ENCODE assay signal across 9 cellular contexts in genomic region chr19:35936738-35937268, GRCh38. TPM values are rescaled to one million over a fixed set of nuclear protein-coding genes. Genes with fewer than 3 reads are reported as not detected.
A peak's percentile ranks its signal among the peaks of the same experiment; 100 is the strongest.
DNase-seq lines count a peak whose midpoint lies in the region; ATAC-seq and TF ChIP-seq lines count a peak whose summit lies in the region.
"Had no signal": no experiment of that assay in that cellular context is flagged by ENCODE, and none has a peak within 500 bp of the region (broad histone marks: within the 10 kb centered on the region; RNA-seq: fewer than 3 reads in every experiment).

No MANE protein-coding gene starts in this region.

- H3K36me3 ChIP-seq in kidney epithelial cell (ENCODE audit: control insufficient read depth, insufficient read depth, low read length) (no peaks in the 10 kb centered on the region), suprapubic skin (peaks cover 20% of the 10 kb centered on the region)

- peaks cover 39% of the 10 kb centered on the region for H3K4me1 ChIP-seq in suprapubic skin

- no peaks in the 10 kb centered on the region for H3K9me3 ChIP-seq in suprapubic skin

- intact Hi-C loops in activated CD4-positive, alpha-beta T cell treated with anti-CD3 and anti-CD28 coated beads for 36 hours (cut with DNase I, micrococcal nuclease), result loop anchor here in 1 of 2 experiments (1.0 kb wide), 3 partner anchors 22 to 68 kb away; no protein-coding TSS in a partner anchor

- peak overlapping the region; percentile 53 for H3K4me3 ChIP-seq in kidney epithelial cell (ENCODE audit: low read depth, low read length)
- peak overlapping the region; percentile 73 for H3K4me3 ChIP-seq in suprapubic skin

- H3K27me3 Mint-ChIP-seq in activated CD4-positive, alpha-beta T cell treated with anti-CD3 and anti-CD28 coated beads for 36 hours, result no peaks in the 10 kb centered on the region
- no peaks in the 10 kb centered on the region for H3K27me3 Mint-ChIP-seq in activated naive CD8-positive, alpha-beta T cell treated with anti-CD3 and anti-CD28 coated beads, Interleukin-2, amount 10 ng/mL, durations not matched to agents 7 days and 5 days

- DNase-seq in activated CD4-positive, alpha-beta T cell treated with anti-CD3 and anti-CD28 coated beads for 36 hours, result no peak
- no peak for DNase-seq in activated CD4-positive, alpha-beta T cell treated with anti-CD3 and anti-CD28 coated beads for 4 hours
- DNase-seq in activated naive CD8-positive, alpha-beta T cell treated with anti-CD3 and anti-CD28 coated beads, Interleukin-2, amount 10 ng/mL, durations not matched to agents 7 days and 5 days, result no peak
- DNase-seq in kidney epithelial cell (ENCODE audit: low read depth) (no peak), suprapubic skin (ENCODE audit: low spot score in 2 of 2) (no peak), midbrain (lab: John Stamatoyannopoulos, UW) (no peak)

- CTCF ChIA-PET in activated CD4-positive, alpha-beta T cell treated with anti-CD3 and anti-CD28 coated beads for 36 hours (lab: Charles Lee), result interaction anchor here (0.6 to 1.1 kb wide), 3 partner anchors 22 to 98 kb away, joined by 3 to 4 read pairs (median 4); no protein-coding TSS in a partner anchor

- peak overlapping the region; percentile 39 for H3K27ac Mint-ChIP-seq in activated CD4-positive, alpha-beta T cell treated with anti-CD3 and anti-CD28 coated beads for 36 hours
- H3K27ac Mint-ChIP-seq in activated naive CD8-positive, alpha-beta T cell treated with anti-CD3 and anti-CD28 coated beads, Interleukin-2, amount 10 ng/mL, durations not matched to agents 7 days and 5 days, result peak overlapping the region; percentile 45

- H3K4me1 Mint-ChIP-seq in activated CD4-positive, alpha-beta T cell treated with anti-CD3 and anti-CD28 coated beads for 36 hours, result peaks cover 27% of the 10 kb centered on the region
- peaks cover 25% of the 10 kb centered on the region for H3K4me1 Mint-ChIP-seq in activated naive CD8-positive, alpha-beta T cell treated with anti-CD3 and anti-CD28 coated beads, Interleukin-2, amount 10 ng/mL, durations not matched to agents 7 days and 5 days

- POLR2A ChIA-PET in activated CD4-positive, alpha-beta T cell treated with anti-CD3 and anti-CD28 coated beads for 36 hours (lab: Charles Lee), result no interaction called here
- POLR2A ChIA-PET in activated naive CD8-positive, alpha-beta T cell treated with anti-CD3 and anti-CD28 coated beads, Interleukin-2, amount 10 ng/mL, durations not matched to agents 7 days and 5 days (lab: Charles Lee), result interaction anchor here (1.2 kb wide), 1 partner anchor 22 kb away, joined by 3 read pairs; no protein-coding TSS in a partner anchor

- H3K27me3 ChIP-seq in kidney epithelial cell (ENCODE audit: control insufficient read depth, insufficient read depth, low read length), result no peaks in the 10 kb centered on the region
- no peaks in the 10 kb centered on the region for H3K27me3 ChIP-seq in suprapubic skin

- H3K9me3 Mint-ChIP-seq in activated CD4-positive, alpha-beta T cell treated with anti-CD3 and anti-CD28 coated beads for 36 hours (ENCODE audit: low read depth), result no peaks in the 10 kb centered on the region
- no peaks in the 10 kb centered on the region for H3K9me3 Mint-ChIP-seq in activated naive CD8-positive, alpha-beta T cell treated with anti-CD3 and anti-CD28 coated beads, Interleukin-2, amount 10 ng/mL, durations not matched to agents 7 days and 5 days

- no peak for ATAC-seq in activated CD4-positive, alpha-beta T cell treated with anti-CD3 and anti-CD28 coated beads for 36 hours
- no peak for ATAC-seq in activated naive CD8-positive, alpha-beta T cell treated with anti-CD3 and anti-CD28 coated beads, Interleukin-2, amount 10 ng/mL, durations not matched to agents 7 days and 5 days (ENCODE audit: low read depth)
- ATAC-seq in HG02884 (IDR thresholded peaks at IDR 0.05; ENCODE audit: unreplicated experiment), result no peak
- ATAC-seq in GM18868 (IDR thresholded peaks at IDR 0.05; ENCODE audit: unreplicated experiment), result no peak

- TF ChIP-seq CTCF in kidney epithelial cell (IDR thresholded peaks at IDR 0.05; ENCODE audit: insufficient read depth, low read length, poor library complexity, severe bottlenecking) (no peak), suprapubic skin (IDR thresholded peaks at IDR 0.05) (no peak)

- no peak for TF ChIP-seq POLR2A in suprapubic skin (IDR thresholded peaks at IDR 0.05)

- H3K36me3 Mint-ChIP-seq in activated CD4-positive, alpha-beta T cell treated with anti-CD3 and anti-CD28 coated beads for 36 hours (ENCODE audit: low read depth), result peaks cover 5% of the 10 kb centered on the region
- no peaks in the 10 kb centered on the region for H3K36me3 Mint-ChIP-seq in activated naive CD8-positive, alpha-beta T cell treated with anti-CD3 and anti-CD28 coated beads, Interleukin-2, amount 10 ng/mL, durations not matched to agents 7 days and 5 days

- WGBS in suprapubic skin, result 20% methylated on average over 10 of the region's 11 CpGs

- peak overlapping the region; percentile 63 for H3K27ac ChIP-seq in suprapubic skin

- no peak for TF ChIP-seq EP300 in suprapubic skin (IDR thresholded peaks at IDR 0.05)

- peak overlapping the region; percentile 62 for H3K4me3 Mint-ChIP-seq in activated CD4-positive, alpha-beta T cell treated with anti-CD3 and anti-CD28 coated beads for 36 hours
- H3K4me3 Mint-ChIP-seq in activated naive CD8-positive, alpha-beta T cell treated with anti-CD3 and anti-CD28 coated beads, Interleukin-2, amount 10 ng/mL, durations not matched to agents 7 days and 5 days, result peak overlapping the region; percentile 78

RNA-seq across cellular contexts. Expression of gene LRFN3, which starts 0.6 kb away (rescaled TPM):
- 1 to 10 TPM; 7.8 to 8.3 TPM for total RNA-seq in activated CD4-positive, alpha-beta T cell treated with anti-CD3 and anti-CD28 coated beads for 36 hours
- total RNA-seq in activated naive CD8-positive, alpha-beta T cell treated with anti-CD3 and anti-CD28 coated beads, Interleukin-2, amount 10 ng/mL, durations not matched to agents 7 days and 5 days, result 10 to 100 TPM; 10.7 to 12.4 TPM
- total RNA-seq in kidney epithelial cell (14.4 and 24.8 TPM in 2 replicates), suprapubic skin (10 to 100 TPM; 10.9 to 18.3 (median 12.8) TPM)

RNA-seq across cellular contexts. Expression of gene TYROBP, which starts 28.7 kb away (rescaled TPM):
- not detected for total RNA-seq in activated CD4-positive, alpha-beta T cell treated with anti-CD3 and anti-CD28 coated beads for 36 hours
- total RNA-seq in activated naive CD8-positive, alpha-beta T cell treated with anti-CD3 and anti-CD28 coated beads, Interleukin-2, amount 10 ng/mL, durations not matched to agents 7 days and 5 days, result 10 to 100 TPM; 10.6 to 11.2 TPM
- total RNA-seq in kidney epithelial cell (1.1 TPM in 1 of 2 replicates, not detected in the other), suprapubic skin (10 to 100 TPM; 12.4 to 29.4 (median 15.6) TPM)
- total RNA-seq: HT-29 had no signal

RNA-seq across cellular contexts. Expression of gene HCST, which starts 34.5 kb away (rescaled TPM):
- total RNA-seq in activated CD4-positive, alpha-beta T cell treated with anti-CD3 and anti-CD28 coated beads for 36 hours, result 10 to 100 TPM; 27.0 to 32.7 TPM
- total RNA-seq in activated naive CD8-positive, alpha-beta T cell treated with anti-CD3 and anti-CD28 coated beads, Interleukin-2, amount 10 ng/mL, durations not matched to agents 7 days and 5 days, result 100 to 1,000 TPM; 186 to 190 TPM
- total RNA-seq in kidney epithelial cell (not detected in 2 replicates), suprapubic skin (1 to 10 TPM in 1 of 4 donors, not detected in 3; 8.3 TPM)
- total RNA-seq: HT-29 had no signal

RNA-seq across cellular contexts. Expression of gene NFKBID, which starts 36.5 kb away (rescaled TPM):
- 10 to 100 TPM; 60.1 TPM for total RNA-seq in activated CD4-positive, alpha-beta T cell treated with anti-CD3 and anti-CD28 coated beads for 36 hours
- 10 to 100 TPM; 40.7 to 48.7 TPM for total RNA-seq in activated naive CD8-positive, alpha-beta T cell treated with anti-CD3 and anti-CD28 coated beads, Interleukin-2, amount 10 ng/mL, durations not matched to agents 7 days and 5 days
- total RNA-seq in kidney epithelial cell, result 6.1 and 6.2 TPM in 2 replicates
- total RNA-seq in suprapubic skin, result 10 to 100 TPM in 1 of 4 donors, 1 to 10 TPM in 3; 3.7 to 15.7 (median 6.9) TPM

RNA-seq across cellular contexts. Expression of gene SDHAF1, which starts 58.2 kb away (rescaled TPM):
- total RNA-seq in activated CD4-positive, alpha-beta T cell treated with anti-CD3 and anti-CD28 coated beads for 36 hours, result 10 to 100 TPM; 16.0 to 19.2 TPM
- 10 to 100 TPM; 22.2 to 22.8 TPM for total RNA-seq in activated naive CD8-positive, alpha-beta T cell treated with anti-CD3 and anti-CD28 coated beads, Interleukin-2, amount 10 ng/mL, durations not matched to agents 7 days and 5 days
- 47.4 and 49.5 TPM in 2 replicates for total RNA-seq in kidney epithelial cell
- 10 to 100 TPM; 21.6 to 29.6 (median 27.5) TPM for total RNA-seq in suprapubic skin

Comparison
In these comparisons a context has a peak if more than half of its experiments do, and no peak if none do; other contexts are left out.
1. RNA of gene HCST, which starts 34.5 kb away (total RNA-seq): 186 to 190 TPM in activated naive CD8-positive, alpha-beta T cell treated with anti-CD3 and anti-CD28 coated beads, Interleukin-2, amount 10 ng/mL, durations not matched to agents 7 days and 5 days; 27.0 to 32.7 TPM in activated CD4-positive, alpha-beta T cell treated with anti-CD3 and anti-CD28 coated beads for 36 hours, 8.3 TPM in suprapubic skin and not detected in kidney epithelial cell; every median in the first group is over 4 times any median in the second.